In the genomic region with DNA sequence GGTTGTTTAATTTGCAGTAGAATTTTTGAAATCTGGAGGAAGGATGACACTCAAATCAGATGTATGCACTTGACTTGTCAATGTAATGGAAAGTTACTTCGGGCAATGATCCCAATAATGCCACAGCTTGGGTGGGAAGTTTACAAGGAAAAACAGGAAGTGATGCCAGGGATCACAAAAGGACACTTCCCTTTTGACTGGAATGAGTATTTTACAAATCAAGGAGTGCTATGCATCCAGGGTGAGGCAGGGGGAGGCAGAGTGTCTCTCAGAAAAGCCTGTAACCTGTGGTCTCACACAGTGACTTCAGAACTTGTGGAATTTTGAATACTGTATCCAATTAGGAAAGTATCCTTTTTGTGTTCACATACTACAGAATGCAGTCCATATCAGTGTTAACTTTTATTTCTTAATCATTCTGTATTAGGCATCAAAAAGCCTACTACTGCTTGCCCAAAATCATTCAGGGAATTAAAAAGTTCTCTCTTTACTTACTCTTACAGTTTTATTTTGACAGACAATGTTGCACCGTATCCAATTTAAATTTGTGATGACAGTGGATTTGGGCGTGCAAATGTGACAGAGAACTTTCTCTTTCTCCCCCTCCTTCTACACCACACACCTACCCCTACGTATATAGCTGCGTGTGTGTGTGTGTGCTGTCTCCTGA, we compare ENCODE assay signal across 8 cellular contexts.
DNase-seq lines count a peak whose midpoint lies in the region; ATAC-seq and TF ChIP-seq lines count a peak whose summit lies in the region.

No MANE protein-coding gene starts in this region.

- no peak for ATAC-seq in GM21529 (IDR thresholded peaks at IDR 0.05; ENCODE audit: unreplicated experiment)
- ATAC-seq in GM19395 (IDR thresholded peaks at IDR 0.05; ENCODE audit: unreplicated experiment): no peak
- ATAC-seq in GM21576 (IDR thresholded peaks at IDR 0.05; ENCODE audit: unreplicated experiment): no peak

- peak; percentile 99 for TF ChIP-seq CTCF in fibroblast of pulmonary artery (IDR thresholded peaks at IDR 0.05; ENCODE audit: low read length, missing control alignments)

- no peak overlapping the region for H3K4me3 ChIP-seq in fibroblast of pulmonary artery (replicated peaks; ENCODE audit: low read depth, low read length)

- DNase-seq in SIG-M5 treated with dmso at 0.1 percent for 504 hours (lab: John Stamatoyannopoulos, UW; ENCODE audit: unreplicated experiment) (peak; percentile 8), SIG-M5 (lab: John Stamatoyannopoulos, UW) (no peak), OCI-M1 (lab: John Stamatoyannopoulos, UW) (peak; percentile 17), fibroblast of pulmonary artery (ENCODE audit: low read depth) (peak; percentile 91), pons (ENCODE audit: low spot score) (peak; percentile 26)
